Comparison of ENCODE assay signal across 1 cellular context in genomic region chr21:36866419-36866818, GRCh38.
TF ChIP-seq lines count a peak whose summit lies in the region.

No MANE protein-coding gene starts in this region.

TF ChIP-seq in GM23338, 12 proteins besides CTCF, POLR2A, EP300 and RAD21 (continued from another document):
- TF ChIP-seq, protein P1, sequence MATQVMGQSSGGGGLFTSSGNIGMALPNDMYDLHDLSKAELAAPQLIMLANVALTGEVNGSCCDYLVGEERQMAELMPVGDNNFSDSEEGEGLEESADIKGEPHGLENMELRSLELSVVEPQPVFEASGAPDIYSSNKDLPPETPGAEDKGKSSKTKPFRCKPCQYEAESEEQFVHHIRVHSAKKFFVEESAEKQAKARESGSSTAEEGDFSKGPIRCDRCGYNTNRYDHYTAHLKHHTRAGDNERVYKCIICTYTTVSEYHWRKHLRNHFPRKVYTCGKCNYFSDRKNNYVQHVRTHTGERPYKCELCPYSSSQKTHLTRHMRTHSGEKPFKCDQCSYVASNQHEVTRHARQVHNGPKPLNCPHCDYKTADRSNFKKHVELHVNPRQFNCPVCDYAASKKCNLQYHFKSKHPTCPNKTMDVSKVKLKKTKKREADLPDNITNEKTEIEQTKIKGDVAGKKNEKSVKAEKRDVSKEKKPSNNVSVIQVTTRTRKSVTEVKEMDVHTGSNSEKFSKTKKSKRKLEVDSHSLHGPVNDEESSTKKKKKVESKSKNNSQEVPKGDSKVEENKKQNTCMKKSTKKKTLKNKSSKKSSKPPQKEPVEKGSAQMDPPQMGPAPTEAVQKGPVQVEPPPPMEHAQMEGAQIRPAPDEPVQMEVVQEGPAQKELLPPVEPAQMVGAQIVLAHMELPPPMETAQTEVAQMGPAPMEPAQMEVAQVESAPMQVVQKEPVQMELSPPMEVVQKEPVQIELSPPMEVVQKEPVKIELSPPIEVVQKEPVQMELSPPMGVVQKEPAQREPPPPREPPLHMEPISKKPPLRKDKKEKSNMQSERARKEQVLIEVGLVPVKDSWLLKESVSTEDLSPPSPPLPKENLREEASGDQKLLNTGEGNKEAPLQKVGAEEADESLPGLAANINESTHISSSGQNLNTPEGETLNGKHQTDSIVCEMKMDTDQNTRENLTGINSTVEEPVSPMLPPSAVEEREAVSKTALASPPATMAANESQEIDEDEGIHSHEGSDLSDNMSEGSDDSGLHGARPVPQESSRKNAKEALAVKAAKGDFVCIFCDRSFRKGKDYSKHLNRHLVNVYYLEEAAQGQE (IDR thresholded peaks at IDR 0.05; ENCODE audit: unreplicated experiment), result no peak
- TF ChIP-seq ZNF331 (CRISPR knock-in tag; IDR thresholded peaks at IDR 0.05; ENCODE audit: low read depth), result no peak
- no peak for TF ChIP-seq CREB1 (CRISPR knock-in tag; IDR thresholded peaks at IDR 0.05; ENCODE audit: low read depth)
